In genomic region chr22:28009272-28009827, GRCh38 we compare ENCODE assay signal across 8 cellular contexts.
DNase-seq lines count a peak whose midpoint lies in the region; ATAC-seq, FAIRE-seq and TF ChIP-seq lines count a peak whose summit lies in the region.

No MANE protein-coding gene starts in this region.

- DNase-seq in KBM-7, result peak; percentile 73
- DNase-seq in SHP77 treated with DMSO at 0.1 percent for 48 hours (lab: John Stamatoyannopoulos, UW), result peak; percentile 12
- DNase-seq in activated naive CD4-positive, alpha-beta T cell treated with Interleukin-2 at 50 U/mL for 16 hours, result peak; percentile 81
- DNase-seq in glomerular endothelial cell (ENCODE audit: extremely low read depth, low read depth, low spot score), result peak; percentile 44
- peak; percentile 60 to 89 (median 78) for DNase-seq in pancreas
- DNase-seq in thyroid gland, result peak; percentile 78

- H3K36me3 ChIP-seq in DOHH2 (ENCODE audit: control insufficient read depth, low read length) (no peaks in the 10 kb centered on the region), pancreas (no peaks in the 10 kb centered on the region), thyroid gland (no peaks in the 10 kb centered on the region)

- TF ChIP-seq POLR2A in thyroid gland (IDR thresholded peaks at IDR 0.05), result no peak

- H3K4me1 ChIP-seq in DOHH2 (ENCODE audit: control insufficient read depth, low read length) (no peaks in the 10 kb centered on the region), pancreas (no peaks in the 10 kb centered on the region), thyroid gland (peaks cover 0 to 3% of the 10 kb centered on the region in 2 donors)

- WGBS in pancreas, 2 donors, result 12 to 14% methylated on average over 14 of the region's 14 CpGs
- WGBS in thyroid gland, 2 donors, result 8 to 15% methylated on average over 7 to 14 of the region's 14 CpGs

- H3K4me2 ChIP-seq in DOHH2 (ENCODE audit: low read length), result no peak overlapping the region

- FAIRE-seq in pancreas (lab: Jason Lieb, UNC), result no peak

- H3K9me3 ChIP-seq in DOHH2 (ENCODE audit: control insufficient read depth, insufficient read depth, low read length) (no peaks in the 10 kb centered on the region), pancreas (no peaks in the 10 kb centered on the region), thyroid gland (no peaks in the 10 kb centered on the region)

- H3K27me3 ChIP-seq in DOHH2 (ENCODE audit: control insufficient read depth, low read length), result no peaks in the 10 kb centered on the region
- no peaks in the 10 kb centered on the region for H3K27me3 ChIP-seq in pancreas
- no peaks in the 10 kb centered on the region for H3K27me3 ChIP-seq in thyroid gland

- H3F3A ChIP-seq in DOHH2 (ENCODE audit: control insufficient read depth, insufficient read depth), result no peaks in the 10 kb centered on the region

- H3K79me2 ChIP-seq in DOHH2 (ENCODE audit: control insufficient read depth, low read length), result no peaks in the 10 kb centered on the region

- H3K4me3 ChIP-seq in DOHH2 (ENCODE audit: low read length) (no peak overlapping the region), pancreas (no peak overlapping the region), thyroid gland (replicated peaks in 1 of 3) (no peak overlapping the region)

- H4K20me1 ChIP-seq in DOHH2 (ENCODE audit: control insufficient read depth, insufficient read depth, low read depth, low read length), result no peaks in the 10 kb centered on the region

- H3K27ac ChIP-seq in DOHH2 (ENCODE audit: low read depth, low read length) (no peak overlapping the region), pancreas (no peak overlapping the region), thyroid gland (no peak overlapping the region)

- TF ChIP-seq CTCF in DOHH2 (IDR thresholded peaks at IDR 0.05; ENCODE audit: low read depth, low read length, poor library complexity, severe bottlenecking) (peak; percentile 96), pancreas (IDR thresholded peaks at IDR 0.05) (peak; percentile 85 to 94 (median 88)), thyroid gland (IDR thresholded peaks at IDR 0.05) (peak; percentile 83 to 96 (median 92))

- intact Hi-C loops in pancreas (cut with DNase I) (loop anchor here in 2 of 3 donors (2.0 to 10.0 kb wide), 2 partner anchors 115 to 123 kb away; no protein-coding TSS in a partner anchor), thyroid gland (cut with DNase I) (loop anchor here (10.0 kb wide), 1 partner anchor 1255 kb away; no protein-coding TSS in a partner anchor)

- no peaks in the 10 kb centered on the region for H3K9me2 ChIP-seq in DOHH2 (replicated peaks; ENCODE audit: control insufficient read depth, low read length)

- in situ Hi-C loops in KBM-7 (cut with MboI; ENCODE audit: low pct_unique_long_range_greater_than_20kb, low sequenced_read_pairs), result no loop called here

- ATAC-seq in pancreas (peak; percentile 88 to 94 (median 93)), GM18907 (IDR thresholded peaks at IDR 0.05; ENCODE audit: unreplicated experiment) (no peak)

Comparison
In these comparisons a context has a peak if more than half of its experiments do, and no peak if none do; other contexts are left out.
1. DNase-seq: peak in every context shown above with its lines; median percentile 81 in activated naive CD4-positive, alpha-beta T cell treated with Interleukin-2 at 50 U/mL for 16 hours; 78 in thyroid gland; 78 in pancreas; 73 in KBM-7; 44 in glomerular endothelial cell; 12 in SHP77 treated with DMSO at 0.1 percent for 48 hours.